ENCODE assay signal across 9 cellular contexts in genomic region chr3:123757281-123757940, GRCh38.
DNase-seq lines count a peak whose midpoint lies in the region; ATAC-seq and TF ChIP-seq lines count a peak whose summit lies in the region.
"Had no signal": no experiment of that assay in that cellular context is flagged by ENCODE, and none has a peak within 500 bp of the region (broad histone marks: within the 10 kb centered on the region; RNA-seq: fewer than 3 reads in every experiment).

No MANE protein-coding gene starts in this region.

- H3K27me3 ChIP-seq in ACC112 (ENCODE audit: insufficient read depth, low read length) (no peaks in the 10 kb centered on the region), lung (ENCODE audit: control insufficient read depth, insufficient read depth) (no peaks in the 10 kb centered on the region)

- H2AFZ ChIP-seq in ACC112 (ENCODE audit: low read length, unreplicated experiment), result no peak overlapping the region

- peak overlapping the region; percentile 9; the same call in 1 of the 2 replicates for H3K4me3 ChIP-seq in ACC112 (ENCODE audit: low read depth, low read length)
- H3K4me3 ChIP-seq in lung, result no peak overlapping the region

- DNase-seq in KBM-7 (peak; percentile 82), amygdala (lab: John Stamatoyannopoulos, UW) (peak in 46 of 56 donors; percentile 6 to 82 (median 41)), lung (ENCODE audit: low spot score) (no peak)
- DNase-seq: stimulated activated CD4-positive, alpha-beta T cell treated with anti-CD3 and anti-CD28 coated beads, Interleukin-2, amount 100 ng/mL, for 24 hours had no signal

- TF ChIP-seq CTCF in lung (IDR thresholded peaks at IDR 0.05; ENCODE audit: control extremely low read depth, extremely low read depth), result no peak

- peak; percentile 28 for ATAC-seq in lung (ENCODE audit: insufficient read depth, low FRiP score)
- no peak for ATAC-seq in HG03571 (IDR thresholded peaks at IDR 0.05; ENCODE audit: unreplicated experiment)
- no peak for ATAC-seq in HG02981 (IDR thresholded peaks at IDR 0.05; ENCODE audit: unreplicated experiment)
- ATAC-seq in HG03457 (IDR thresholded peaks at IDR 0.05; ENCODE audit: unreplicated experiment), result no peak
- ATAC-seq in HG02938 (IDR thresholded peaks at IDR 0.05; ENCODE audit: unreplicated experiment), result no peak

- H3K4me1 ChIP-seq in ACC112 (ENCODE audit: control insufficient read depth, insufficient read depth, low read length, unreplicated experiment) (peaks cover 17% of the 10 kb centered on the region), lung (ENCODE audit: control insufficient read depth in 2 of 2, insufficient read depth in 2 of 2, low read length in 2 of 2) (peaks cover 0 to 11% of the 10 kb centered on the region in 2 donors)

- no peaks in the 10 kb centered on the region for H3K79me2 ChIP-seq in ACC112 (ENCODE audit: control insufficient read depth, insufficient read depth, low read length, unreplicated experiment)

- peaks cover 0 to 5% of the 10 kb centered on the region in 2 donors for H3K9me3 ChIP-seq in lung (ENCODE audit: control insufficient read depth in 2 of 2, insufficient read depth in 1 of 2, low read length in 1 of 2)

- H3K36me3 ChIP-seq in ACC112 (ENCODE audit: insufficient read depth, low read length) (no peaks in the 10 kb centered on the region), lung (ENCODE audit: control insufficient read depth in 2 of 2, insufficient read depth in 2 of 2, low read length in 2 of 2) (no peaks in the 10 kb centered on the region)

- H3K27ac ChIP-seq in ACC112 (ENCODE audit: low read depth, low read length) (peak overlapping the region; percentile 12; the same call in 1 of the 2 replicates), lung (ENCODE audit: low read depth in 1 of 2, low read length in 1 of 2) (no peak overlapping the region)

- WGBS in lung, 2 donors, result 35 to 43% methylated on average over 5 of the region's 5 CpGs

- in situ Hi-C loops in KBM-7 (cut with MboI; ENCODE audit: low pct_unique_long_range_greater_than_20kb, low sequenced_read_pairs), result no loop called here
